ENCODE assay signal across 7 cellular contexts in genomic region chr17:75295220-75296158, GRCh38. TPM values are rescaled to one million over a fixed set of nuclear protein-coding genes. Genes with fewer than 3 reads are reported as not detected.
DNase-seq lines count a peak whose midpoint lies in the region; ATAC-seq, FAIRE-seq and TF ChIP-seq lines count a peak whose summit lies in the region.

No MANE protein-coding gene starts in this region.

- no peak for FAIRE-seq in D721Med (lab: Jason Lieb, UNC)

- WGBS in right lobe of liver (ENCODE audit: insufficient coverage, low coverage, low lambda C conversion rate, missing lambda C conversion rate): 42% methylated on average over 7 of the region's 8 CpGs

- no peaks in the 10 kb centered on the region for H3K36me3 ChIP-seq in Peyer's patch
- H3K36me3 ChIP-seq in right lobe of liver: no peaks in the 10 kb centered on the region
- no peaks in the 10 kb centered on the region for H3K36me3 ChIP-seq in A673 (ENCODE audit: insufficient read depth, low read length, poor library complexity, severe bottlenecking)

- POLR2A ChIA-PET in A673 (lab: Charles Lee; ENCODE audit: low non-redundant PET): no interaction called here

- H3K4me1 ChIP-seq in Peyer's patch: peaks cover 0 to 10% (median 0%) of the 10 kb centered on the region in 4 donors
- H3K4me1 ChIP-seq in right lobe of liver: no peaks in the 10 kb centered on the region
- no peaks in the 10 kb centered on the region for H3K4me1 ChIP-seq in A673 (ENCODE audit: insufficient read depth, low read length, poor library complexity, severe bottlenecking)

- intact Hi-C loops in right lobe of liver (cut with DNase I): no loop called here
- intact Hi-C loops in A673 (cut with micrococcal nuclease; ENCODE audit: unreplicated experiment): no loop called here

- H3K27ac ChIP-seq in Peyer's patch: peak overlapping the region; percentile 51 to 93 (median 81)
- peak overlapping the region; percentile 16 to 75 (median 68) for H3K27ac ChIP-seq in right lobe of liver
- H3K27ac ChIP-seq in A673 (ENCODE audit: low read depth, low read length, poor library complexity, severe bottlenecking): no peak overlapping the region

- H3K9me3 ChIP-seq in Peyer's patch: no peaks in the 10 kb centered on the region
- no peaks in the 10 kb centered on the region for H3K9me3 ChIP-seq in right lobe of liver
- no peaks in the 10 kb centered on the region for H3K9me3 ChIP-seq in A673 (ENCODE audit: low read depth, low read length, poor library complexity, severe bottlenecking)

- DNase-seq in Peyer's patch (peak in 2 of 3 donors; percentile 49 to 64), right lobe of liver (no peak), D721Med (ENCODE audit: insufficient read length, low spot score) (no peak), SW 1271 (lab: John Stamatoyannopoulos, UW) (no peak), A673 (ENCODE audit: low spot score) (no peak)

- CTCF ChIA-PET in A673 (lab: Charles Lee): no interaction called here

- TF ChIP-seq CTCF in Peyer's patch (IDR thresholded peaks at IDR 0.05) (no peak), right lobe of liver (IDR thresholded peaks at IDR 0.05) (no peak), D721Med (IDR thresholded peaks at IDR 0.05; ENCODE audit: insufficient read depth, missing control alignments) (no peak), A673 (conservative IDR thresholded peaks at IDR 0.05; ENCODE audit: low read depth, low read length) (no peak)

- H3K4me3 ChIP-seq in Peyer's patch (peak overlapping the region in 1 of 4 donors; percentile 6), right lobe of liver (no peak overlapping the region), A673 (ENCODE audit: low read depth, low read length, poor library complexity, severe bottlenecking) (no peak overlapping the region)

- TF ChIP-seq POLR2A in Peyer's patch (IDR thresholded peaks at IDR 0.05) (no peak), right lobe of liver (IDR thresholded peaks at IDR 0.05) (peak; percentile 26)

- ATAC-seq in GM19023 (IDR thresholded peaks at IDR 0.05; ENCODE audit: unreplicated experiment) (peak; percentile 62), HG02798 (IDR thresholded peaks at IDR 0.05; ENCODE audit: poor library complexity, unreplicated experiment) (peak; percentile 69), right lobe of liver (peak; percentile 40 to 75 (median 62))

- no TSS peak for BruUV-seq in A673 (replicated peaks; lab: Mats Ljungman, UMichigan)

- no peaks in the 10 kb centered on the region for H3K27me3 ChIP-seq in Peyer's patch
- H3K27me3 ChIP-seq in right lobe of liver: no peaks in the 10 kb centered on the region
- H3K27me3 ChIP-seq in A673 (replicated peaks; ENCODE audit: insufficient read depth, low read depth, low read length, poor library complexity): no peaks in the 10 kb centered on the region

RNA-seq across cellular contexts. Expression of gene SLC25A19, which starts 6.3 kb away (rescaled TPM):
- total RNA-seq in Peyer's patch (10 to 100 TPM in 3 of 4 donors, 1 to 10 TPM in 1; 8.2 to 24.8 (median 17.0) TPM), right lobe of liver (10 to 100 TPM in 2 of 6 experiments, 1 to 10 TPM in 4; 3.8 to 13.4 (median 7.3) TPM), A673 (2021) (40.0 and 45.0 TPM in 2 replicates)

RNA-seq across cellular contexts. Expression of gene MIF4GD, which starts 24.5 kb away (rescaled TPM):
- total RNA-seq in Peyer's patch: 10 to 100 TPM; 14.5 to 35.5 (median 18.9) TPM
- total RNA-seq in right lobe of liver: 10 to 100 TPM in 2 of 6 experiments, 1 to 10 TPM in 4; 7.3 to 21.9 (median 8.2) TPM
- 14.7 and 22.4 TPM in 2 replicates for total RNA-seq in A673 (2021)

RNA-seq across cellular contexts. Expression of gene MRPS7, which starts 33.8 kb away (rescaled TPM):
- total RNA-seq in Peyer's patch: 10 to 100 TPM; 23.9 to 53.6 (median 45.3) TPM
- total RNA-seq in right lobe of liver: 10 to 100 TPM; 29.6 to 37.2 (median 33.7) TPM
- total RNA-seq in A673 (2021): 103 and 105 TPM in 2 replicates

RNA-seq across cellular contexts. Expression of gene GGA3, which starts 34.1 kb away (rescaled TPM):
- 100 to 1,000 TPM in 1 of 4 donors, 10 to 100 TPM in 3; 34.0 to 153 (median 77.0) TPM for total RNA-seq in Peyer's patch
- 10 to 100 TPM; 12.4 to 18.9 (median 15.8) TPM for total RNA-seq in right lobe of liver
- total RNA-seq in A673 (2021): 52.7 and 55.8 TPM in 2 replicates

Comparison
In these comparisons a context has a peak if more than half of its experiments do, and no peak if none do; other contexts are left out.
1. DNase-seq: peak in Peyer's patch (2 of 3); none in right lobe of liver (0 of 3), D721Med (single experiment), SW 1271 (0 of 2) and A673 (single experiment).
2. Peak in every context shown above with its lines, with median percentiles within 50 percentile points of each other: ATAC-seq.